ENCODE assay signal across 1 cellular context in genomic region chr10:89699581-89700064, GRCh38.
TF ChIP-seq lines count a peak whose summit lies in the region.

No MANE protein-coding gene starts in this region.

TF ChIP-seq in HepG2, 621 proteins besides CTCF, POLR2A, EP300 and RAD21 (continued from another document and continues in another):
- TF ChIP-seq IKZF5 (CRISPR knock-in tag; IDR thresholded peaks at IDR 0.05) (peak; percentile 62; the same call in 1 of the 2 replicates), ZNF230 (CRISPR knock-in tag; IDR thresholded peaks at IDR 0.05) (no peak), ATF5 (CRISPR knock-in tag; IDR thresholded peaks at IDR 0.05; ENCODE audit: low read depth) (no peak), ZNF331 (CRISPR knock-in tag; IDR thresholded peaks at IDR 0.05) (peak; percentile 93), HCFC1 (IDR thresholded peaks at IDR 0.05; ENCODE audit: low read depth, low read length) (no peak), ZNF652 (CRISPR knock-in tag; IDR thresholded peaks at IDR 0.05; ENCODE audit: borderline replicate concordance, low read depth) (no peak; the same call in 1 of the 2 replicates), HMG20B (CRISPR knock-in tag; conservative IDR thresholded peaks at IDR 0.05) (peak; percentile 67; the same call in 1 of the 2 replicates), RAD51 (IDR thresholded peaks at IDR 0.05; ENCODE audit: borderline replicate concordance) (no peak), ZBTB44 (CRISPR knock-in tag; IDR thresholded peaks at IDR 0.05) (no peak), ZNF609 (CRISPR knock-in tag; IDR thresholded peaks at IDR 0.05; ENCODE audit: borderline replicate concordance) (peak; percentile 82; the same call in 1 of the 2 replicates), ZNF839 (CRISPR knock-in tag; IDR thresholded peaks at IDR 0.05; ENCODE audit: borderline replicate concordance) (no peak), DRAP1 (CRISPR knock-in tag; IDR thresholded peaks at IDR 0.05) (0 out of 2 replicates have a peak, but pooled peaks have one; percentile 28), ZNF563 (CRISPR knock-in tag; IDR thresholded peaks at IDR 0.05) (no peak), HOXA5 (CRISPR knock-in tag; IDR thresholded peaks at IDR 0.05) (no peak), ZNF333 (CRISPR knock-in tag; IDR thresholded peaks at IDR 0.05; ENCODE audit: borderline replicate concordance) (no peak), ZNF496 (CRISPR knock-in tag; IDR thresholded peaks at IDR 0.05; ENCODE audit: insufficient replicate concordance) (no peak), EED (CRISPR knock-in tag; IDR thresholded peaks at IDR 0.05) (no peak), ZBTB1 (CRISPR knock-in tag; IDR thresholded peaks at IDR 0.05; ENCODE audit: borderline replicate concordance) (no peak), ZNF431 (CRISPR knock-in tag; IDR thresholded peaks at IDR 0.05; ENCODE audit: borderline replicate concordance, low read depth) (no peak), ZNF660 (CRISPR knock-in tag; IDR thresholded peaks at IDR 0.05; ENCODE audit: borderline replicate concordance, low read depth) (no peak), BHLHE40 (IDR thresholded peaks at IDR 0.05; ENCODE audit: low read length) (no peak), RBFOX2 (IDR thresholded peaks at IDR 0.05; ENCODE audit: low read depth, low read length) (no peak), NFE2L2 (IDR thresholded peaks at IDR 0.05; ENCODE audit: low read length) (no peak), MEIS2 (CRISPR knock-in tag; IDR thresholded peaks at IDR 0.05) (no peak), TEAD2 (CRISPR knock-in tag; IDR thresholded peaks at IDR 0.05) (no peak), CREB1 (IDR thresholded peaks at IDR 0.05) (no peak), CREB1 (CRISPR knock-in tag; IDR thresholded peaks at IDR 0.05) (peak; percentile 81), ZZZ3 (CRISPR knock-in tag; IDR thresholded peaks at IDR 0.05; ENCODE audit: borderline replicate concordance) (no peak), SP140L (CRISPR knock-in tag; IDR thresholded peaks at IDR 0.05; ENCODE audit: borderline replicate concordance) (no peak), ZNF280B (CRISPR knock-in tag; IDR thresholded peaks at IDR 0.05; ENCODE audit: borderline replicate concordance) (no peak), ZNF318 (CRISPR knock-in tag; IDR thresholded peaks at IDR 0.05) (no peak), MED1 (CRISPR knock-in tag; IDR thresholded peaks at IDR 0.05) (peak; percentile 87), ZFP62 (CRISPR knock-in tag; IDR thresholded peaks at IDR 0.05) (no peak), FOXK1 (CRISPR knock-in tag; IDR thresholded peaks at IDR 0.05; ENCODE audit: borderline replicate concordance, low read depth) (peak; percentile 20; the same call in 1 of the 2 replicates), PAXIP1 (CRISPR knock-in tag; conservative IDR thresholded peaks at IDR 0.05) (peak; percentile 89), ZKSCAN1 (IDR thresholded peaks at IDR 0.05; ENCODE audit: low read length) (no peak), NR2F6 (IDR thresholded peaks at IDR 0.05) (peak; percentile 72; the same call in 1 of the 2 replicates), NR2F6 (CRISPR knock-in tag; IDR thresholded peaks at IDR 0.05) (no peak; the same call in none of the 2 replicates), KLF9 (CRISPR knock-in tag; IDR thresholded peaks at IDR 0.05; ENCODE audit: low read depth) (no peak), RXRB (CRISPR knock-in tag; IDR thresholded peaks at IDR 0.05; ENCODE audit: borderline replicate concordance) (peak; percentile 70), SIN3A (IDR thresholded peaks at IDR 0.05; ENCODE audit: borderline replicate concordance, low read depth, low read length) (no peak)
